8 cellular contexts compared by ENCODE assay signal in the genomic region with DNA sequence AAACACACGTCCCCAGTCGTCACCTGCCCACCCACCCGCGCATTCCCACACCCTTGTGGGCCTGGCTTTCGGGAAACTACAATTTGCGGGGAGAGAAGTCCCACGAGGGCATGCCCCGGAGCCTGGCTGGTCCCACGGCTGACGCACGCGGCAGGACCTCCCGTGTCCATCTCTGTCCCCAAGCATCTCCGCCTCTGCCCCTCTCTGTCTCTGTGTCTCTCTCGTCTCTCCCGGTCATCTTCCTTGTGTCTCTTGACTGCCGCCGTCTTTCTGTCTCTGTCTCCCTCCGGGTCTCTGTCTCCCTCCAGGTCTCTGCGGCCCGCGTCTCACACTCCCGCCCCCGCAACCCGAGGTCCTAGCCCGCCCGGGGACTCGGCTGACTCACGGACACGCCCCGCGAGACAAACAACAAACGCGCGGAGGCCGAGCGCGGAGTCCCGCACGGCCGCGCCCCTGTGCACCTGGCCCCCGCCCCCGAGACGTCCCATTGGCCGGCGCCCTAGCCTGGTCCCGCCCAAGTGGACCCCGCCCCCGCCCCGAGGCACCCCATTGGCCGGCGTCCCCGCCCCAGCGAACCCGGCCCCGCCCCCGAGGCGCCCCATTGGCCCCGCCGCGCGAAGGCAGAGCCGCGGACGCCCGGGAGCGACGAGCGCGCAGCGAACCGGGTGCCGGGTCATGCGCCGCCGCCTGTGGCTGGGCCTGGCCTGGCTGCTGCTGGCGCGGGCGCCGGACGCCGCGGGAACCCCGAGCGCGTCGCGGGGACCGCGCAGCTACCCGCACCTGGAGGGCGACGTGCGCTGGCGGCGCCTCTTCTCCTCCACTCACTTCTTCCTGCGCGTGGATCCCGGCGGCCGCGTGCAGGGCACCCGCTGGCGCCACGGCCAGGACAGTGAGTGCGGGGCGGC. TPM values are rescaled to one million over a fixed set of nuclear protein-coding genes. Genes with fewer than 3 reads are reported as not detected.
DNase-seq lines count a peak whose midpoint lies in the region; ATAC-seq and TF ChIP-seq lines count a peak whose summit lies in the region.

Gene FGF22, plus strand, starts transcription at position 629 of the 905 bp plus-strand sequence. Its CDS starts 47 bp downstream, at position 676.

- no peaks in the 10 kb centered on the region for H3K4me1 ChIP-seq in endodermal cell (ENCODE audit: control insufficient read depth, insufficient read depth, low read length)

- no peaks in the 10 kb centered on the region for H3K36me3 Mint-ChIP-seq in endodermal cell (ENCODE audit: low read depth)

- in situ Hi-C loops in GM13976 (cut with MboI; ENCODE audit: low sequenced_read_pairs, unreplicated experiment), result no loop called here

- no peak within 1 kb of the TSS for H3K9ac ChIP-seq in endodermal cell (ENCODE audit: extremely low read depth, low read length, poor library complexity, severe bottlenecking)

- H3K4me3 Mint-ChIP-seq in endodermal cell, result peak within 1 kb of the TSS; percentile 54

- peak within 1 kb of the TSS; percentile 77 for H3K4me3 ChIP-seq in endodermal cell (ENCODE audit: low read length)

- no peaks in the 10 kb centered on the region for H3K36me3 ChIP-seq in endodermal cell (ENCODE audit: control insufficient read depth, insufficient read depth, low read length)

- TF ChIP-seq CTCF in GM13976 (IDR thresholded peaks at IDR 0.05; ENCODE audit: borderline replicate concordance, control extremely low read depth, extremely low read depth, insufficient read depth, missing control alignments), result no peak
- TF ChIP-seq CTCF in endodermal cell (conservative IDR thresholded peaks at IDR 0.05), result no peak

- 9 to 21% methylated on average over 35 to 105 of the region's 108 CpGs for WGBS in endodermal cell (ENCODE audit: insufficient coverage in 1 of 2, insufficient read length in 1 of 2), 2 experiments

- no peaks in the 10 kb centered on the region for H3K9me3 Mint-ChIP-seq in endodermal cell

- H3K4me1 Mint-ChIP-seq in endodermal cell, result no peaks in the 10 kb centered on the region

- H3K27ac Mint-ChIP-seq in endodermal cell, result peak within 1 kb of the TSS; percentile 35

- peaks cover 33% of the 10 kb centered on the region for H3K27me3 Mint-ChIP-seq in endodermal cell (ENCODE audit: insufficient read depth)

- peak; percentile 98 for DNase-seq in GM13976 (ENCODE audit: low spot score)
- peak; percentile 88 for DNase-seq in NCI-H82 (lab: John Stamatoyannopoulos, UW)
- DNase-seq in activated CD8-positive, alpha-beta memory T cell treated with anti-CD3 and anti-CD28 coated beads, Interleukin-2, amount 50 U/mL, for 1 hour (ENCODE audit: extremely low read depth), result peak; percentile 78
- peak; percentile 98 for DNase-seq in endodermal cell
- DNase-seq in mesenteric fat pad (ENCODE audit: low spot score), result peak; percentile 98
- DNase-seq in stimulated activated CD8-positive, alpha-beta memory T cell treated with anti-CD3 and anti-CD28 coated beads, Interleukin-12 subunit alpha, Interleukin-12 subunit beta, amount 100 ng/mL, for 1 hour (ENCODE audit: low read depth), result peak; percentile 94

- peak; percentile 49 for ATAC-seq in HG03342 (IDR thresholded peaks at IDR 0.05; ENCODE audit: unreplicated experiment)
- ATAC-seq in GM18907 (IDR thresholded peaks at IDR 0.05; ENCODE audit: unreplicated experiment), result no peak

- no peaks in the 10 kb centered on the region for H3K9me3 ChIP-seq in endodermal cell (ENCODE audit: control insufficient read depth, low read length)

- H3K27me3 ChIP-seq in endodermal cell (ENCODE audit: control insufficient read depth, insufficient read depth, low read length, poor library complexity, severe bottlenecking), result peaks cover 21% of the 10 kb centered on the region

- H3K27ac ChIP-seq in endodermal cell (ENCODE audit: low read depth, low read length), result no peak within 1 kb of the TSS

RNA-seq across cellular contexts. Expression of gene FGF22, which starts in this region (rescaled TPM):
- under 1 TPM; 0.81 to 0.82 TPM for total RNA-seq in endodermal cell
- polyA plus RNA-seq in endodermal cell (2013, experiment 1 of 2), result 0.21 TPM
- not detected for polyA plus RNA-seq in endodermal cell (2013, experiment 2 of 2)
- 0.22 TPM for total RNA-seq in mesenteric fat pad

Comparison
In these comparisons a context has a peak if more than half of its experiments do, and no peak if none do; other contexts are left out.
1. Peak in DNase-seq and H3K4me3 ChIP-seq in endodermal cell; RNA of the gene not detected or under 1 TPM.
2. Peak in DNase-seq in mesenteric fat pad; RNA of the gene not detected or under 1 TPM.